In genomic region chr15:99518191-99518590, GRCh38 we compare ENCODE assay signal across 34 cellular contexts.
"Had no signal": no experiment of that assay in that cellular context is flagged by ENCODE, and none has a peak within 500 bp of the region (broad histone marks: within the 10 kb centered on the region; RNA-seq: fewer than 3 reads in every experiment).

No MANE protein-coding gene starts in this region.

- H3K4me3 ChIP-seq: adrenal gland, body of pancreas, breast epithelium had no signal

- H3K27me3 Mint-ChIP-seq: activated B cell treated with CpG ODN at 0.5 μM for 24 hours; activated CD8-positive, alpha-beta T cell treated with anti-CD3 and anti-CD28 coated beads for 36 hours; activated naive CD8-positive, alpha-beta T cell treated with anti-CD3 and anti-CD28 coated beads for 36 hours had no signal

- H3K36me3 ChIP-seq: adrenal gland, brain microvascular endothelial cell, breast epithelium had no signal

- H3K4me1 Mint-ChIP-seq: activated T-helper 17 cell treated with anti-CD3 and anti-CD28 coated beads, Interleukin-2, amount 50 U/mL, for 72 hours had no signal

- H3K4me1 ChIP-seq: adrenal gland, body of pancreas, breast epithelium had no signal

- DNase-seq: activated B cell treated with CpG ODN at 0.5 μM for 24 hours; activated CD4-positive, alpha-beta memory T cell treated with anti-CD3 and anti-CD28 coated beads for 36 hours; activated CD4-positive, alpha-beta T cell treated with anti-CD3 and anti-CD28 coated beads for 4 hours; activated CD4-positive, alpha-beta T cell treated with anti-CD3 and anti-CD28 coated beads, Interleukin-2, amount 10 ng/mL, durations not matched to agents 24 days and 14 days; activated CD4-positive, alpha-beta T cell treated with anti-CD3 and anti-CD28 coated beads, Interleukin-2, amount 50 U/mL, for 1 hour; activated CD4-positive, alpha-beta T cell treated with anti-CD3 and anti-CD28 coated beads, Interleukin-2, amount 50 U/mL, for 4 hours; activated CD4-positive, CD25-positive, alpha-beta regulatory T cell treated with anti-CD3 and anti-CD28 coated beads, Interleukin-2, amount 50 U/mL, for 72 hours; activated CD8-positive, alpha-beta memory T cell treated with anti-CD3 and anti-CD28 coated beads, Interleukin-2, amount 50 U/mL, for 4 hours; activated CD8-positive, alpha-beta T cell treated with anti-CD3 and anti-CD28 coated beads for 36 hours; activated effector memory CD4-positive, alpha-beta T cell treated with anti-CD3 and anti-CD28 coated beads, Interleukin-2, amount 50 U/mL, for 16 hours; activated gamma-delta T cell treated with Interleukin-2 at 50 U/mL for 16 hours; activated naive CD4-positive, alpha-beta T cell; activated naive CD4-positive, alpha-beta T cell treated with anti-CD3 and anti-CD28 coated beads for 36 hours; activated naive CD8-positive, alpha-beta T cell treated with anti-CD3 and anti-CD28 coated beads for 36 hours; activated T-cell treated with anti-CD3 and anti-CD28 coated beads for 4 hours; activated T-cell treated with anti-CD3 and anti-CD28 coated beads, Interleukin-2, amount 50 U/mL, for 1 hour; activated T-cell treated with anti-CD3 and anti-CD28 coated beads, Interleukin-2, amount 50 U/mL, for 4 hours; activated T-cell treated with anti-CD3 and anti-CD28 coated beads, Interleukin-2, amount 50 U/mL, for 72 hours; adrenal gland; amniotic stem cell; aorta; body of pancreas; brain microvascular endothelial cell; central memory CD4-positive, alpha-beta T cell; T-helper 1 cell; T-helper 2 cell; T-helper 9 cell had no signal

- ATAC-seq: activated CD8-positive, alpha-beta T cell treated with anti-CD3 and anti-CD28 coated beads for 36 hours; activated naive CD4-positive, alpha-beta T cell treated with anti-CD3 and anti-CD28 coated beads, Interleukin-2, amount 50 U/mL, for 72 hours; activated T-cell treated with anti-CD3 and anti-CD28 coated beads, Interleukin-2, amount 50 U/mL, for 4 hours; activated T-cell treated with anti-CD3 and anti-CD28 coated beads, Interleukin-2, amount 50 U/mL, for 72 hours; activated T-helper 17 cell treated with anti-CD3 and anti-CD28 coated beads, Interleukin-2, amount 50 U/mL, for 72 hours; body of pancreas had no signal

- H3K27ac Mint-ChIP-seq: activated B cell treated with CpG ODN at 0.5 μM for 24 hours; activated CD4-positive, alpha-beta memory T cell treated with anti-CD3 and anti-CD28 coated beads for 36 hours; activated CD4-positive, alpha-beta T cell treated with anti-CD3 and anti-CD28 coated beads, Interleukin-2, amount 10 ng/mL, durations not matched to agents 24 days and 14 days; activated CD8-positive, alpha-beta T cell treated with anti-CD3 and anti-CD28 coated beads for 36 hours; activated naive CD4-positive, alpha-beta T cell treated with anti-CD3 and anti-CD28 coated beads for 36 hours; activated naive CD4-positive, alpha-beta T cell treated with anti-CD3 and anti-CD28 coated beads, Interleukin-2, amount 50 U/mL, for 72 hours; activated naive CD8-positive, alpha-beta T cell treated with anti-CD3 and anti-CD28 coated beads for 36 hours; activated T-cell treated with anti-CD3 and anti-CD28 coated beads, Interleukin-2, amount 50 U/mL, for 72 hours; activated T-helper 1 cell treated with anti-CD3 and anti-CD28 coated beads, Interleukin-12 subunit alpha, Interleukin-12 subunit beta, Interleukin-2, Interleukin-4 antibody, amounts not matched to agents 30 ng/mL and 10 ng/mL and 1 ng/mL, durations not matched to agents 14 hours and 24 hours and 36 hours; activated T-helper 17 cell treated with anti-CD3 and anti-CD28 coated beads, Interleukin-2, amount 50 U/mL, for 72 hours; T-helper 1 cell treated with Interleukin-12 subunit alpha and Interleukin-12 subunit beta and Interleukin-4 antibody, amounts not matched to agents 30 μg/mL and 1 μg/mL, for 36 hours; T-helper 2 cell treated with Interferon-gamma antibody and Interleukin-4, amounts not matched to agents 5 μg/mL and 100 μg/mL, for 36 hours had no signal

- H3K9me3 ChIP-seq: adrenal gland, body of pancreas, breast epithelium had no signal

- H3K27ac ChIP-seq: adrenal gland, body of pancreas, brain microvascular endothelial cell, breast epithelium, VCaP had no signal

- H3K9me3 Mint-ChIP-seq: activated CD4-positive, alpha-beta T cell treated with anti-CD3 and anti-CD28 coated beads, Interleukin-2, amount 10 ng/mL, durations not matched to agents 24 days and 14 days; activated CD8-positive, alpha-beta T cell treated with anti-CD3 and anti-CD28 coated beads for 36 hours; activated naive CD4-positive, alpha-beta T cell treated with anti-CD3 and anti-CD28 coated beads for 36 hours; activated naive CD4-positive, alpha-beta T cell treated with anti-CD3 and anti-CD28 coated beads, Interleukin-2, amount 50 U/mL, for 72 hours; activated T-cell treated with anti-CD3 and anti-CD28 coated beads, Interleukin-2, amount 50 U/mL, for 4 hours; activated T-helper 1 cell treated with anti-CD3 and anti-CD28 coated beads, Interleukin-12 subunit alpha, Interleukin-12 subunit beta, Interleukin-2, Interleukin-4 antibody, amounts not matched to agents 30 ng/mL and 10 ng/mL and 1 ng/mL, durations not matched to agents 14 hours and 24 hours and 36 hours; activated T-helper 17 cell treated with anti-CD3 and anti-CD28 coated beads, Interleukin-2, amount 50 U/mL, for 72 hours; T-helper 1 cell treated with Interleukin-12 subunit alpha and Interleukin-12 subunit beta and Interleukin-4 antibody, amounts not matched to agents 30 μg/mL and 1 μg/mL, for 36 hours; T-helper 2 cell treated with Interferon-gamma antibody and Interleukin-4, amounts not matched to agents 5 μg/mL and 100 μg/mL, for 36 hours had no signal

- H3K36me3 Mint-ChIP-seq: activated CD4-positive, alpha-beta memory T cell treated with anti-CD3 and anti-CD28 coated beads for 36 hours; activated naive CD4-positive, alpha-beta T cell treated with anti-CD3 and anti-CD28 coated beads, Interleukin-2, amount 50 U/mL, for 72 hours; activated naive CD8-positive, alpha-beta T cell treated with anti-CD3 and anti-CD28 coated beads for 36 hours had no signal

- H3K4me3 Mint-ChIP-seq: activated B cell treated with CpG ODN at 0.5 μM for 24 hours; activated CD4-positive, alpha-beta memory T cell treated with anti-CD3 and anti-CD28 coated beads for 36 hours; activated CD4-positive, alpha-beta T cell treated with anti-CD3 and anti-CD28 coated beads, Interleukin-2, amount 10 ng/mL, durations not matched to agents 24 days and 14 days; activated CD8-positive, alpha-beta T cell treated with anti-CD3 and anti-CD28 coated beads for 36 hours; activated naive CD4-positive, alpha-beta T cell treated with anti-CD3 and anti-CD28 coated beads for 36 hours; activated naive CD8-positive, alpha-beta T cell treated with anti-CD3 and anti-CD28 coated beads for 36 hours; activated T-cell treated with anti-CD3 and anti-CD28 coated beads, Interleukin-2, amount 50 U/mL, for 4 hours; activated T-cell treated with anti-CD3 and anti-CD28 coated beads, Interleukin-2, amount 50 U/mL, for 72 hours; activated T-helper 1 cell treated with anti-CD3 and anti-CD28 coated beads, Interleukin-12 subunit alpha, Interleukin-12 subunit beta, Interleukin-2, Interleukin-4 antibody, amounts not matched to agents 30 ng/mL and 10 ng/mL and 1 ng/mL, durations not matched to agents 14 hours and 24 hours and 36 hours; activated T-helper 17 cell treated with anti-CD3 and anti-CD28 coated beads, Interleukin-2, amount 50 U/mL, for 72 hours; T-helper 1 cell treated with Interleukin-12 subunit alpha and Interleukin-12 subunit beta and Interleukin-4 antibody, amounts not matched to agents 30 μg/mL and 1 μg/mL, for 36 hours; T-helper 2 cell treated with Interferon-gamma antibody and Interleukin-4, amounts not matched to agents 5 μg/mL and 100 μg/mL, for 36 hours had no signal

- H3K27me3 ChIP-seq: adrenal gland, body of pancreas, brain microvascular endothelial cell, breast epithelium had no signal
